In genomic region chr6:154070657-154071056, GRCh38 we compare ENCODE assay signal across 18 cellular contexts.
"Had no signal": no experiment of that assay in that cellular context is flagged by ENCODE, and none has a peak within 500 bp of the region (broad histone marks: within the 10 kb centered on the region; RNA-seq: fewer than 3 reads in every experiment).

No MANE protein-coding gene starts in this region.

- H3K27me3 ChIP-seq: adrenal gland, gastrocnemius medialis, left lung, pancreas, stomach, testis, upper lobe of right lung had no signal

- ATAC-seq: activated T-cell treated with anti-CD3 and anti-CD28 coated beads, Interleukin-2, amount 50 U/mL, for 4 hours; gastrocnemius medialis; left lung; naive thymus-derived CD8-positive, alpha-beta T cell; pancreas; upper lobe of right lung had no signal

- H3K4me3 ChIP-seq: adrenal gland, coronary artery, gastrocnemius medialis, left lung, pancreas, stomach, testis, upper lobe of right lung had no signal

- H3K36me3 ChIP-seq: adrenal gland, gastrocnemius medialis, left lung, pancreas, stomach, upper lobe of right lung had no signal

- H3K27ac ChIP-seq: adrenal gland, coronary artery, gastrocnemius medialis, left lung, pancreas, stomach, testis, upper lobe of right lung had no signal

- H3K27me3 Mint-ChIP-seq: activated CD4-positive, alpha-beta memory T cell treated with anti-CD3 and anti-CD28 coated beads, Interleukin-2, amount 10 ng/mL, durations not matched to agents 7 days and 5 days had no signal

- DNase-seq: activated CD4-positive, alpha-beta memory T cell treated with anti-CD3 and anti-CD28 coated beads, Interleukin-2, amount 10 ng/mL, durations not matched to agents 7 days and 5 days; activated effector memory CD4-positive, alpha-beta T cell treated with Interleukin-2 at 50 U/mL for 16 hours; activated T-cell treated with anti-CD3 and anti-CD28 coated beads, Interleukin-2, amount 50 U/mL, for 4 hours; adrenal gland; central memory CD4-positive, alpha-beta T cell; effector CD4-positive, alpha-beta T cell; gastrocnemius medialis; left lung; mesenchymal stem cell; naive thymus-derived CD8-positive, alpha-beta T cell; pancreas; stimulated activated CD4-positive, alpha-beta T cell treated with anti-CD3 and anti-CD28 coated beads, Interleukin-12 subunit alpha, Interleukin-12 subunit beta, amount 100 ng/mL, for 4 hours; stimulated activated CD4-positive, alpha-beta T cell treated with anti-CD3 and anti-CD28 coated beads, Interleukin-2, amount 100 ng/mL, for 24 hours; stomach; testis; upper lobe of right lung had no signal

- H3K4me1 ChIP-seq: adrenal gland, gastrocnemius medialis, left lung, pancreas, stomach, testis, upper lobe of right lung had no signal

- H3K27ac Mint-ChIP-seq: activated CD4-positive, alpha-beta memory T cell treated with anti-CD3 and anti-CD28 coated beads, Interleukin-2, amount 10 ng/mL, durations not matched to agents 7 days and 5 days; activated naive CD4-positive, alpha-beta T cell treated with anti-CD3 and anti-CD28 coated beads, Interleukin-2, amount 50 U/mL, for 24 hours; naive thymus-derived CD8-positive, alpha-beta T cell had no signal

- H3K9me3 ChIP-seq: adrenal gland, gastrocnemius medialis, left lung, pancreas, testis, upper lobe of right lung had no signal

- H3K4me3 Mint-ChIP-seq: activated CD4-positive, alpha-beta memory T cell treated with anti-CD3 and anti-CD28 coated beads, Interleukin-2, amount 10 ng/mL, durations not matched to agents 7 days and 5 days; activated naive CD4-positive, alpha-beta T cell treated with anti-CD3 and anti-CD28 coated beads, Interleukin-2, amount 50 U/mL, for 24 hours; activated T-cell treated with anti-CD3 and anti-CD28 coated beads, Interleukin-2, amount 50 U/mL, for 4 hours; naive thymus-derived CD8-positive, alpha-beta T cell had no signal

- H3K9me3 Mint-ChIP-seq: activated CD4-positive, alpha-beta memory T cell treated with anti-CD3 and anti-CD28 coated beads, Interleukin-2, amount 10 ng/mL, durations not matched to agents 7 days and 5 days had no signal

- H3K36me3 Mint-ChIP-seq: activated naive CD4-positive, alpha-beta T cell treated with anti-CD3 and anti-CD28 coated beads, Interleukin-2, amount 50 U/mL, for 24 hours had no signal

- H3K4me1 Mint-ChIP-seq: activated CD4-positive, alpha-beta memory T cell treated with anti-CD3 and anti-CD28 coated beads, Interleukin-2, amount 10 ng/mL, durations not matched to agents 7 days and 5 days; activated naive CD4-positive, alpha-beta T cell treated with anti-CD3 and anti-CD28 coated beads, Interleukin-2, amount 50 U/mL, for 24 hours; naive thymus-derived CD8-positive, alpha-beta T cell had no signal
